ENCODE assay signal across 33 cellular contexts in the genomic region with DNA sequence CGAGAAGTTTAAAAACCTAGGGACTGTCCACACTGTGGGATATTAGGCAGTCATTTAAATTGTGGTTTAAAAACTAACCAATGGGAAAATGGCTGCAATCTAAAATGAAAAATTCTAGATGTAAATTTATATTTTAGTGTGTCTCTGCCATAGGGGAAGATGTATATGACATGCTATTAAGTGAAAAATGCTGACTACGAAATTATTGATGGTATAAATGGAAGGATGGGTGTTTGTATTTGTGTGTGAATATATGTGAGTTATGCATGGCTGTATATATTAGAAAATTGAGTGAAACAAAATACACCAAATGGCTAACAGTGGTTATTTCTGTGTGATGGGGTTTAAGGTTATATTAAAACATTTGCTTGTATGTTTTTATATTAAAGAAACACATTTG.
"Had no signal": no experiment of that assay in that cellular context is flagged by ENCODE, and none has a peak within 500 bp of the region (broad histone marks: within the 10 kb centered on the region; RNA-seq: fewer than 3 reads in every experiment).

No MANE protein-coding gene starts in this region.

- ATAC-seq: activated CD8-positive, alpha-beta memory T cell treated with anti-CD3 and anti-CD28 coated beads, Interleukin-2, amount 10 ng/mL, durations not matched to agents 7 days and 5 days; activated CD8-positive, alpha-beta T cell treated with anti-CD3 and anti-CD28 coated beads, Interleukin-2, amount 10 ng/mL, durations not matched to agents 7 days and 5 days; activated naive CD4-positive, alpha-beta T cell treated with anti-CD3 and anti-CD28 coated beads, Interleukin-2, amount 50 U/mL, for 72 hours; activated T-cell treated with anti-CD3 and anti-CD28 coated beads, Interleukin-2, amount 50 U/mL, for 4 hours; activated T-cell treated with anti-CD3 and anti-CD28 coated beads, Interleukin-2, amount 50 U/mL, for 72 hours; activated T-helper 17 cell treated with anti-CD3 and anti-CD28 coated beads, Interleukin-2, amount 50 U/mL, for 72 hours; body of pancreas had no signal

- H3K27me3 ChIP-seq: adrenal gland, body of pancreas, brain microvascular endothelial cell had no signal

- H3K27ac ChIP-seq: adrenal gland, body of pancreas, brain microvascular endothelial cell, breast epithelium, VCaP had no signal

- FAIRE-seq: astrocyte, TTC549 had no signal

- DNase-seq: activated B cell treated with CpG ODN at 0.5 μM for 24 hours; activated CD4-positive, alpha-beta memory T cell treated with anti-CD3 and anti-CD28 coated beads, Interleukin-2, amount 10 ng/mL, durations not matched to agents 7 days and 5 days; activated CD4-positive, alpha-beta T cell treated with anti-CD3 and anti-CD28 coated beads for 4 hours; activated CD4-positive, alpha-beta T cell treated with anti-CD3 and anti-CD28 coated beads, Interleukin-2, amount 10 ng/mL, durations not matched to agents 24 days and 14 days; activated CD4-positive, alpha-beta T cell treated with anti-CD3 and anti-CD28 coated beads, Interleukin-2, amount 50 U/mL, for 48 hours; activated CD4-positive, CD25-positive, alpha-beta regulatory T cell treated with anti-CD3 and anti-CD28 coated beads, Interleukin-2, amount 50 U/mL, for 72 hours; activated CD8-positive, alpha-beta memory T cell treated with anti-CD3 and anti-CD28 coated beads for 24 hours; activated CD8-positive, alpha-beta memory T cell treated with anti-CD3 and anti-CD28 coated beads, Interleukin-2, amount 10 ng/mL, durations not matched to agents 7 days and 5 days; activated CD8-positive, alpha-beta memory T cell treated with anti-CD3 and anti-CD28 coated beads, Interleukin-2, amount 50 U/mL, for 48 hours; activated CD8-positive, alpha-beta T cell treated with anti-CD3 and anti-CD28 coated beads, Interleukin-2, amount 10 ng/mL, durations not matched to agents 7 days and 5 days; activated effector memory CD4-positive, alpha-beta T cell treated with anti-CD3 and anti-CD28 coated beads, Interleukin-2, amount 50 U/mL, for 16 hours; activated gamma-delta T cell treated with Interleukin-2 at 50 U/mL for 16 hours; activated naive CD4-positive, alpha-beta T cell; activated naive CD4-positive, alpha-beta T cell treated with anti-CD3 and anti-CD28 coated beads for 36 hours; activated naive CD4-positive, alpha-beta T cell treated with anti-CD3 and anti-CD28 coated beads, Interleukin-2, amount 50 U/mL, for 16 hours; activated naive CD8-positive, alpha-beta T cell treated with anti-CD3 and anti-CD28 coated beads for 36 hours; activated T-cell treated with anti-CD3 and anti-CD28 coated beads, Interleukin-2, amount 50 U/mL, for 4 hours; activated T-cell treated with anti-CD3 and anti-CD28 coated beads, Interleukin-2, amount 50 U/mL, for 72 hours; adrenal gland; amniotic stem cell; aorta; body of pancreas; brain microvascular endothelial cell; central memory CD4-positive, alpha-beta T cell; T-helper 1 cell; T-helper 2 cell; T-helper 9 cell had no signal

- H3K4me1 ChIP-seq: adrenal gland, body of pancreas, breast epithelium had no signal

- H3K9me3 ChIP-seq: adrenal gland had no signal

- H3K4me3 ChIP-seq: adrenal gland, body of pancreas, breast epithelium had no signal

- H3K36me3 ChIP-seq: adrenal gland, brain microvascular endothelial cell, breast epithelium had no signal
